In genomic region chr17:9101356-9101755, GRCh38 we compare ENCODE assay signal across 23 cellular contexts.
A peak's percentile ranks its signal among the peaks of the same experiment; 100 is the strongest.
DNase-seq lines count a peak whose midpoint lies in the region; ATAC-seq, FAIRE-seq and TF ChIP-seq lines count a peak whose summit lies in the region.
"Had no signal": no experiment of that assay in that cellular context is flagged by ENCODE, and none has a peak within 500 bp of the region (broad histone marks: within the 10 kb centered on the region; RNA-seq: fewer than 3 reads in every experiment).

No MANE protein-coding gene starts in this region.

- no peaks in the 10 kb centered on the region for H3K27me3 ChIP-seq in right cardiac atrium (ENCODE audit: control insufficient read depth, insufficient read depth)
- no peaks in the 10 kb centered on the region for H3K27me3 ChIP-seq in esophagus muscularis mucosa
- no peaks in the 10 kb centered on the region for H3K27me3 ChIP-seq in A673 (replicated peaks; ENCODE audit: insufficient read depth, low read depth, low read length, poor library complexity)
- H3K27me3 ChIP-seq: BE2C, SJSA1 had no signal

- ATAC-seq in right cardiac atrium (no peak), Right ventricle myocardium superior (ENCODE audit: poor library complexity) (no peak), GM19463 (IDR thresholded peaks at IDR 0.05; ENCODE audit: unreplicated experiment) (no peak)

- H3K36me3 ChIP-seq in esophagus muscularis mucosa = no peaks in the 10 kb centered on the region
- no peaks in the 10 kb centered on the region for H3K36me3 ChIP-seq in A673 (ENCODE audit: insufficient read depth, low read length, poor library complexity, severe bottlenecking)
- H3K36me3 ChIP-seq: BE2C had no signal

- intact Hi-C loops in right cardiac atrium (cut with DNase I) = loop anchor here in 1 of 4 donors (5.0 kb wide), 2 partner anchors 41 to 79 kb away; partner anchors contain the start of gene NTN1
- intact Hi-C loops in Right ventricle myocardium superior (cut with DNase I) = no loop called here
- intact Hi-C loops in esophagus muscularis mucosa (cut with DNase I) = loop anchor here (5.0 kb wide), 1 partner anchor 79 kb away; the partner anchor contains the start of gene NTN1
- intact Hi-C loops in A673 (cut with micrococcal nuclease; ENCODE audit: unreplicated experiment) = no loop called here

- no peak for DNase-seq in right cardiac atrium
- DNase-seq in Right ventricle myocardium superior = no peak
- DNase-seq in GM12891 (ENCODE audit: insufficient read length, low spot score) = no peak
- no peak for DNase-seq in esophagus muscularis mucosa (ENCODE audit: extremely low spot score)
- DNase-seq in HuH-7.5 (ENCODE audit: low spot score) = no peak
- no peak for DNase-seq in A673 (ENCODE audit: low spot score)
- DNase-seq: BE2C; CD4-positive, CD25-positive, alpha-beta regulatory T cell; EL; GDM1; MM.1S; NCI-H187; NCI-H2081 treated with DMSO at 0.1 percent for 48 hours; NCI-H2171; NCI-H226; NCI-H510A had no signal

- TF ChIP-seq CTCF in esophagus muscularis mucosa (IDR thresholded peaks at IDR 0.05) = no peak
- no peak for TF ChIP-seq CTCF in A673 (conservative IDR thresholded peaks at IDR 0.05; ENCODE audit: low read depth, low read length)

- TF ChIP-seq EP300 in esophagus muscularis mucosa (IDR thresholded peaks at IDR 0.05) = no peak

- TF ChIP-seq POLR2A in GM12891 (IDR thresholded peaks at IDR 0.05; ENCODE audit: low read depth, low read length) (no peak), esophagus muscularis mucosa (IDR thresholded peaks at IDR 0.05; ENCODE audit: low read depth) (no peak)

- H3K4me3 ChIP-seq in right cardiac atrium (ENCODE audit: low read length) (no peak overlapping the region), esophagus muscularis mucosa (no peak overlapping the region), A673 (ENCODE audit: low read depth, low read length, poor library complexity, severe bottlenecking) (no peak overlapping the region)
- H3K4me3 ChIP-seq: SJSA1 had no signal

- CTCF ChIA-PET in A673 (lab: Charles Lee) = no interaction called here

- BruUV-seq in A673 (replicated peaks; lab: Mats Ljungman, UMichigan) = no TSS peak

- H3K27ac ChIP-seq in right cardiac atrium (ENCODE audit: low read length) (peak overlapping the region; percentile 67), esophagus muscularis mucosa (replicated peaks in 1 of 4) (peak overlapping the region; percentile 26 to 39 (median 34)), A673 (ENCODE audit: low read depth, low read length, poor library complexity, severe bottlenecking) (no peak overlapping the region)
- H3K27ac ChIP-seq: KMS-11, SJSA1 had no signal

- peaks cover 5% of the 10 kb centered on the region for H3K4me1 ChIP-seq in right cardiac atrium (ENCODE audit: control insufficient read depth, insufficient read depth, low read length)
- H3K4me1 ChIP-seq in esophagus muscularis mucosa = peaks cover 8 to 56% (median 41%) of the 10 kb centered on the region in 4 donors
- peaks cover 8% of the 10 kb centered on the region for H3K4me1 ChIP-seq in A673 (ENCODE audit: insufficient read depth, low read length, poor library complexity, severe bottlenecking)
- H3K4me1 ChIP-seq: BE2C, SJSA1 had no signal

- WGBS in right cardiac atrium = 71% methylated on average over 1 of the region's 1 CpG
- WGBS in esophagus muscularis mucosa = 90% methylated on average over 1 of the region's 1 CpG

- H3K9me3 ChIP-seq in right cardiac atrium (ENCODE audit: control insufficient read depth, low read length) (no peaks in the 10 kb centered on the region), esophagus muscularis mucosa (no peaks in the 10 kb centered on the region), A673 (ENCODE audit: low read depth, low read length, poor library complexity, severe bottlenecking) (no peaks in the 10 kb centered on the region)
- H3K9me3 ChIP-seq: BE2C, SJSA1 had no signal

- POLR2A ChIA-PET in A673 (lab: Charles Lee; ENCODE audit: low non-redundant PET) = no interaction called here

- peak; percentile 23 for FAIRE-seq in GM12891 (lab: Jason Lieb, UNC)
- FAIRE-seq: D721Med, GM19239, H54, RCC 7860 had no signal

TF ChIP-seq in GM12891, 5 proteins besides CTCF, POLR2A, EP300 and RAD21:
- TF ChIP-seq SPI1 (IDR thresholded peaks at IDR 0.05; ENCODE audit: low read depth, low read length) (no peak), POU2F2 (IDR thresholded peaks at IDR 0.05; ENCODE audit: low read depth, low read length) (no peak), PAX5 (IDR thresholded peaks at IDR 0.05; ENCODE audit: insufficient read depth, low read length, severe bottlenecking) (no peak), TAF1 (IDR thresholded peaks at IDR 0.05; ENCODE audit: low read depth, low read length) (no peak), POLR2AphosphoS5 (IDR thresholded peaks at IDR 0.05; ENCODE audit: low read depth, low read length) (no peak)
